ENCODE assay signal across 8 cellular contexts in the genomic region with DNA sequence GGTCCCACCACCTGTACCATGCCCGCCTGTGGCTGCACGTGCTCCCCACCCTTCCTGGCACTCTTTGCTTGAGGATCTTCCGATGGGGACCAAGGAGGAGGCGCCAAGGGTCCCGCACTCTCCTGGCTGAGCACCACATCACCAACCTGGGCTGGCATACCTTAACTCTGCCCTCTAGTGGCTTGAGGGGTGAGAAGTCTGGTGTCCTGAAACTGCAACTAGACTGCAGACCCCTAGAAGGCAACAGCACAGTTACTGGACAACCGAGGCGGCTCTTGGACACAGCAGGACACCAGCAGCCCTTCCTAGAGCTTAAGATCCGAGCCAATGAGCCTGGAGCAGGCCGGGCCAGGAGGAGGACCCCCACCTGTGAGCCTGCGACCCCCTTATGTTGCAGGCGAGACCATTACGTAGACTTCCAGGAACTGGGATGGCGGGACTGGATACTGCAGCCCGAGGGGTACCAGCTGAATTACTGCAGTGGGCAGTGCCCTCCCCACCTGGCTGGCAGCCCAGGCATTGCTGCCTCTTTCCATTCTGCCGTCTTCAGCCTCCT. TPM values are rescaled to one million over a fixed set of nuclear protein-coding genes. Genes with fewer than 3 reads are reported as not detected.
DNase-seq lines count a peak whose midpoint lies in the region; ATAC-seq and TF ChIP-seq lines count a peak whose summit lies in the region.

No MANE protein-coding gene starts in this region.

- H3K4me3 Mint-ChIP-seq in activated CD4-positive, alpha-beta T cell treated with anti-CD3 and anti-CD28 coated beads, Interleukin-2, amount 10 ng/mL, durations not matched to agents 7 days and 5 days, result peak overlapping the region; percentile 35

- DNase-seq in COLO668 (lab: John Stamatoyannopoulos, UW; ENCODE audit: unreplicated experiment) (peak; percentile 19), NCI-H1930 (lab: John Stamatoyannopoulos, UW) (peak; percentile 60 to 70), fibroblast of mammary gland (ENCODE audit: low read depth) (peak; percentile 24), retinal pigment epithelial cell (ENCODE audit: low read depth) (no peak)
- peak; percentile 70 for DNase-seq in activated CD4-positive, alpha-beta T cell treated with anti-CD3 and anti-CD28 coated beads, Interleukin-2, amount 10 ng/mL, durations not matched to agents 7 days and 5 days

- peak; percentile 55 for TF ChIP-seq CTCF in fibroblast of mammary gland (conservative IDR thresholded peaks at IDR 0.05; ENCODE audit: control insufficient read depth, insufficient read depth, low read depth, low read length)
- TF ChIP-seq CTCF in retinal pigment epithelial cell (conservative IDR thresholded peaks at IDR 0.05; ENCODE audit: low read depth, low read length), result peak; percentile 88

- no peak overlapping the region for H3K4me3 ChIP-seq in fibroblast of mammary gland (ENCODE audit: control insufficient read depth, low read depth, low read length)
- H3K4me3 ChIP-seq in retinal pigment epithelial cell (ENCODE audit: low read length), result no peak overlapping the region

- ATAC-seq in GM18867 (IDR thresholded peaks at IDR 0.05; ENCODE audit: unreplicated experiment), result peak; percentile 38
- no peak for ATAC-seq in HG02870 (IDR thresholded peaks at IDR 0.05; ENCODE audit: unreplicated experiment)
- ATAC-seq in GM21367 (IDR thresholded peaks at IDR 0.05; ENCODE audit: unreplicated experiment), result no peak

- CTCF ChIA-PET in activated CD4-positive, alpha-beta T cell treated with anti-CD3 and anti-CD28 coated beads, Interleukin-2, amount 10 ng/mL, durations not matched to agents 7 days and 5 days (lab: Charles Lee), result interaction anchor here (0.6 to 5.0 kb wide), 11 partner anchors 12 to 214 kb away, joined by 3 to 31 read pairs (median 5); a partner anchor contains a TSS

- peak overlapping the region; percentile 14 for H3K27ac Mint-ChIP-seq in activated CD4-positive, alpha-beta T cell treated with anti-CD3 and anti-CD28 coated beads, Interleukin-2, amount 10 ng/mL, durations not matched to agents 7 days and 5 days

- H3K36me3 Mint-ChIP-seq in activated CD4-positive, alpha-beta T cell treated with anti-CD3 and anti-CD28 coated beads, Interleukin-2, amount 10 ng/mL, durations not matched to agents 7 days and 5 days (ENCODE audit: low read depth), result no peaks in the 10 kb centered on the region

- POLR2A ChIA-PET in activated CD4-positive, alpha-beta T cell treated with anti-CD3 and anti-CD28 coated beads, Interleukin-2, amount 10 ng/mL, durations not matched to agents 7 days and 5 days (lab: Charles Lee), result no interaction called here

- H3K9me3 Mint-ChIP-seq in activated CD4-positive, alpha-beta T cell treated with anti-CD3 and anti-CD28 coated beads, Interleukin-2, amount 10 ng/mL, durations not matched to agents 7 days and 5 days, result no peaks in the 10 kb centered on the region

- H3K27me3 Mint-ChIP-seq in activated CD4-positive, alpha-beta T cell treated with anti-CD3 and anti-CD28 coated beads, Interleukin-2, amount 10 ng/mL, durations not matched to agents 7 days and 5 days, result peaks cover 10% of the 10 kb centered on the region

- H3K4me1 Mint-ChIP-seq in activated CD4-positive, alpha-beta T cell treated with anti-CD3 and anti-CD28 coated beads, Interleukin-2, amount 10 ng/mL, durations not matched to agents 7 days and 5 days, result peaks cover 34% of the 10 kb centered on the region

RNA-seq across cellular contexts. Expression of a gene that starts 1.1 kb away (rescaled TPM):
- total RNA-seq in activated CD4-positive, alpha-beta T cell treated with anti-CD3 and anti-CD28 coated beads, Interleukin-2, amount 10 ng/mL, durations not matched to agents 7 days and 5 days, result not detected

RNA-seq across cellular contexts. Expression of a gene that starts 3.4 kb away (rescaled TPM):
- total RNA-seq in activated CD4-positive, alpha-beta T cell treated with anti-CD3 and anti-CD28 coated beads, Interleukin-2, amount 10 ng/mL, durations not matched to agents 7 days and 5 days, result under 1 TPM; 0.52 to 0.94 TPM

RNA-seq across cellular contexts. Expression of a gene that starts 21.6 kb away (rescaled TPM):
- total RNA-seq in activated CD4-positive, alpha-beta T cell treated with anti-CD3 and anti-CD28 coated beads, Interleukin-2, amount 10 ng/mL, durations not matched to agents 7 days and 5 days, result not detected

RNA-seq across cellular contexts. Expression of a gene that starts 23.4 kb away (rescaled TPM):
- 100 to 1,000 TPM; 218 to 259 TPM for total RNA-seq in activated CD4-positive, alpha-beta T cell treated with anti-CD3 and anti-CD28 coated beads, Interleukin-2, amount 10 ng/mL, durations not matched to agents 7 days and 5 days

RNA-seq across cellular contexts. Expression of a gene that starts 25.4 kb away (rescaled TPM):
- 10 to 100 TPM; 71.6 to 74.5 TPM for total RNA-seq in activated CD4-positive, alpha-beta T cell treated with anti-CD3 and anti-CD28 coated beads, Interleukin-2, amount 10 ng/mL, durations not matched to agents 7 days and 5 days
